Comparison of ENCODE assay signal across 10 cellular contexts in the genomic region with DNA sequence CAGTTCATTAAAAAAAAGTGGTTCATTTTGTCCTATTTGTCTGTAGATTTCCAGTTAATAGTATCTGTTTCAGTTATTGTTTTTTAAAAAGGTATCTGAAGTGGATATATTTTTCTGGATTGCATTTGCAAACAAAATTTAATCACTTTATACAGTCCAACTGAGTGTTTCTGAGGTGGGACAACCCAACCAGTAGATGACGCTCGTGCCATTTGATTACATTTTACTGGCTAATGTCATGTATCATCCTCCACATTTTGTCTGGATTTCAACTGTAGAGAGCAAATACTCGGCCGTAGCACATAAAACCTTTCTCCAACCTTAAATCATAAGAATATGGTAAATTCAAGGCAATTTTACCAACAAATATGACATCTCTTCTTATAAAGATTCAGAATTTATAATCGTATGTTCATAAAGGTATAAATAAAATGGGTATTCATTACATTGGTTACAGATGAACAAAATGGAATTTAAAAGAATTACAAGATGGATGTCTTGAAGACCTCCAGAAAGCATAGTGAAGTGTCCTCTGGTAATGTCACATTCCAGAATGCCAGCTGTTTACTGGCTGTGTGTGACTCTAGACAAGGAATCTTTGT.
DNase-seq lines count a peak whose midpoint lies in the region; ATAC-seq and TF ChIP-seq lines count a peak whose summit lies in the region.
"Had no signal": no experiment of that assay in that cellular context is flagged by ENCODE, and none has a peak within 500 bp of the region (broad histone marks: within the 10 kb centered on the region; RNA-seq: fewer than 3 reads in every experiment).

No MANE protein-coding gene starts in this region.

- no peak overlapping the region for H3K4me3 Mint-ChIP-seq in activated naive CD8-positive, alpha-beta T cell treated with anti-CD3 and anti-CD28 coated beads, Interleukin-2, amount 50 U/mL, for 24 hours
- H3K4me3 Mint-ChIP-seq in activated naive CD8-positive, alpha-beta T cell treated with anti-CD3 and anti-CD28 coated beads for 36 hours: no peak overlapping the region

- H3K4me1 Mint-ChIP-seq in activated naive CD8-positive, alpha-beta T cell treated with anti-CD3 and anti-CD28 coated beads, Interleukin-2, amount 50 U/mL, for 24 hours: no peaks in the 10 kb centered on the region
- no peaks in the 10 kb centered on the region for H3K4me1 Mint-ChIP-seq in activated naive CD8-positive, alpha-beta T cell treated with anti-CD3 and anti-CD28 coated beads for 36 hours

- TF ChIP-seq CTCF in 22Rv1 (IDR thresholded peaks at IDR 0.05) (peak; percentile 86), GM12865 (IDR thresholded peaks at IDR 0.05; ENCODE audit: insufficient read depth, low read depth, low read length, missing control alignments) (no peak), brain microvascular endothelial cell (IDR thresholded peaks at IDR 0.05; ENCODE audit: low read depth, low read length, missing control alignments) (peak; percentile 38)

- no peak for ATAC-seq in activated naive CD8-positive, alpha-beta T cell treated with anti-CD3 and anti-CD28 coated beads, Interleukin-2, amount 50 U/mL, for 24 hours

- no peaks in the 10 kb centered on the region for H3K27me3 Mint-ChIP-seq in activated naive CD8-positive, alpha-beta T cell treated with anti-CD3 and anti-CD28 coated beads, Interleukin-2, amount 50 U/mL, for 24 hours
- H3K27me3 Mint-ChIP-seq in activated naive CD8-positive, alpha-beta T cell treated with anti-CD3 and anti-CD28 coated beads for 36 hours: no peaks in the 10 kb centered on the region

- H3K36me3 Mint-ChIP-seq in activated naive CD8-positive, alpha-beta T cell treated with anti-CD3 and anti-CD28 coated beads, Interleukin-2, amount 50 U/mL, for 24 hours (ENCODE audit: low read depth): no peaks in the 10 kb centered on the region
- no peaks in the 10 kb centered on the region for H3K36me3 Mint-ChIP-seq in activated naive CD8-positive, alpha-beta T cell treated with anti-CD3 and anti-CD28 coated beads for 36 hours

- H3K27ac ChIP-seq in 22Rv1 (no peak overlapping the region), brain microvascular endothelial cell (no peak overlapping the region)

- no peak overlapping the region for H3K27ac Mint-ChIP-seq in activated naive CD8-positive, alpha-beta T cell treated with anti-CD3 and anti-CD28 coated beads, Interleukin-2, amount 50 U/mL, for 24 hours
- H3K27ac Mint-ChIP-seq in activated naive CD8-positive, alpha-beta T cell treated with anti-CD3 and anti-CD28 coated beads for 36 hours: no peak overlapping the region

- peak; percentile 10 for DNase-seq in GM12865 (ENCODE audit: low read depth)
- DNase-seq in NCI-H2227 (lab: John Stamatoyannopoulos, UW; ENCODE audit: unreplicated experiment): peak; percentile 74
- DNase-seq in brain microvascular endothelial cell: no peak
- DNase-seq in germinal center (ENCODE audit: low spot score): no peak
- DNase-seq in UCSD-AML1 (lab: John Stamatoyannopoulos, UW; ENCODE audit: unreplicated experiment): no peak
- DNase-seq in activated naive CD8-positive, alpha-beta T cell treated with anti-CD3 and anti-CD28 coated beads, Interleukin-2, amount 50 U/mL, for 24 hours: no peak
- DNase-seq in activated naive CD8-positive, alpha-beta T cell treated with anti-CD3 and anti-CD28 coated beads for 36 hours: no peak
- DNase-seq: activated CD4-positive, alpha-beta T cell treated with anti-CD3 and anti-CD28 coated beads for 1 hour; NCI-H2081 treated with DMSO at 0.1 percent for 48 hours had no signal

- H3K9me3 Mint-ChIP-seq in activated naive CD8-positive, alpha-beta T cell treated with anti-CD3 and anti-CD28 coated beads, Interleukin-2, amount 50 U/mL, for 24 hours: peaks cover 8% of the 10 kb centered on the region
- H3K9me3 Mint-ChIP-seq in activated naive CD8-positive, alpha-beta T cell treated with anti-CD3 and anti-CD28 coated beads for 36 hours: no peaks in the 10 kb centered on the region

- in situ Hi-C loops in brain microvascular endothelial cell (cut with HindIII; ENCODE audit: low pct_ligation_motif_present, low sequenced_read_pairs): no loop called here

- H3K36me3 ChIP-seq in brain microvascular endothelial cell (replicated peaks): no peaks in the 10 kb centered on the region

- H3K27me3 ChIP-seq in brain microvascular endothelial cell (replicated peaks): no peaks in the 10 kb centered on the region

- H3K4me3 ChIP-seq in GM12865 (ENCODE audit: low read depth, low read length): no peak overlapping the region
- no peak overlapping the region for H3K4me3 ChIP-seq in brain microvascular endothelial cell (ENCODE audit: low read depth, low read length)

Comparison
In these comparisons a context has a peak if more than half of its experiments do, and no peak if none do; other contexts are left out.
1. DNase-seq: peak in GM12865 (single experiment) and NCI-H2227 (single experiment); none in brain microvascular endothelial cell (single experiment), germinal center (single experiment), UCSD-AML1 (single experiment), activated naive CD8-positive, alpha-beta T cell treated with anti-CD3 and anti-CD28 coated beads, Interleukin-2, amount 50 U/mL, for 24 hours (single experiment) and activated naive CD8-positive, alpha-beta T cell treated with anti-CD3 and anti-CD28 coated beads for 36 hours (single experiment).